Comparison of ENCODE assay signal across 2 cellular contexts in the genomic region with DNA sequence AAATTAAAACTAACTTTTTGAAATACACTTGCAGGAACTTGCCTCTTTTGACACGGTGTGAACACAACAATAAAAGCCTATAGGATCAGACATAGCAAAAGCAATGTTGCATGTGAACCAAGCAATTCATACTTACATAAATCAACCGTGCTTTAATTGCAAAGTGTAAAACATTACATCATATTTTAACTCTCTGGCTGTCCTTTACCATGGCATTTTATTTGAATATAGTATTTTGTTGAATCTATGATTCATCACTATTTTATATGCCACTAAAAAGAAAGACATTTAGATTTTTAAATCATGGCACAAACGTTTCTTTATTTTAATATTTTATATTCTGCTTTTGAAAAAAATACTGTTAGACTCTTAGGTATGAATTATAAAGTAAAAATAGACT.
TF ChIP-seq lines count a peak whose summit lies in the region.

No MANE protein-coding gene starts in this region.

TF ChIP-seq in HepG2, 621 proteins besides CTCF, POLR2A, EP300 and RAD21:
- TF ChIP-seq HMGA1 (CRISPR knock-in tag; conservative IDR thresholded peaks at IDR 0.05): no peak
- TF ChIP-seq ATF7 (IDR thresholded peaks at IDR 0.05): peak; percentile 35; the same call in 1 of the 2 replicates
- no peak for TF ChIP-seq ATF7 (CRISPR knock-in tag; IDR thresholded peaks at IDR 0.05)

TF ChIP-seq in HCT116, 20 proteins besides CTCF, POLR2A, EP300 and RAD21:
- TF ChIP-seq CEBPB (IDR thresholded peaks at IDR 0.05; ENCODE audit: low read depth) (no peak), ZNF274 (IDR thresholded peaks at IDR 0.05; ENCODE audit: low read depth, low read length) (no peak), POLR2AphosphoS5 (IDR thresholded peaks at IDR 0.05; ENCODE audit: low read depth, low read length) (no peak), CBX3 (IDR thresholded peaks at IDR 0.05; ENCODE audit: low read depth) (no peak), EZH2phosphoT487 (IDR thresholded peaks at IDR 0.05; ENCODE audit: borderline replicate concordance) (no peak), TCF7L2 (IDR thresholded peaks at IDR 0.05; ENCODE audit: borderline replicate concordance, extremely low read depth, insufficient read depth, insufficient read length) (no peak), EGR1 (IDR thresholded peaks at IDR 0.05; ENCODE audit: low read depth) (no peak), SIN3A (IDR thresholded peaks at IDR 0.05; ENCODE audit: low read depth) (no peak), YY1 (IDR thresholded peaks at IDR 0.05; ENCODE audit: extremely low read depth, insufficient replicate concordance, low read depth, low read length) (no peak)
- TF ChIP-seq, protein P1, sequence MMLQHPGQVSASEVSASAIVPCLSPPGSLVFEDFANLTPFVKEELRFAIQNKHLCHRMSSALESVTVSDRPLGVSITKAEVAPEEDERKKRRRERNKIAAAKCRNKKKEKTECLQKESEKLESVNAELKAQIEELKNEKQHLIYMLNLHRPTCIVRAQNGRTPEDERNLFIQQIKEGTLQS (IDR thresholded peaks at IDR 0.05): no peak
- TF ChIP-seq, protein P2, sequence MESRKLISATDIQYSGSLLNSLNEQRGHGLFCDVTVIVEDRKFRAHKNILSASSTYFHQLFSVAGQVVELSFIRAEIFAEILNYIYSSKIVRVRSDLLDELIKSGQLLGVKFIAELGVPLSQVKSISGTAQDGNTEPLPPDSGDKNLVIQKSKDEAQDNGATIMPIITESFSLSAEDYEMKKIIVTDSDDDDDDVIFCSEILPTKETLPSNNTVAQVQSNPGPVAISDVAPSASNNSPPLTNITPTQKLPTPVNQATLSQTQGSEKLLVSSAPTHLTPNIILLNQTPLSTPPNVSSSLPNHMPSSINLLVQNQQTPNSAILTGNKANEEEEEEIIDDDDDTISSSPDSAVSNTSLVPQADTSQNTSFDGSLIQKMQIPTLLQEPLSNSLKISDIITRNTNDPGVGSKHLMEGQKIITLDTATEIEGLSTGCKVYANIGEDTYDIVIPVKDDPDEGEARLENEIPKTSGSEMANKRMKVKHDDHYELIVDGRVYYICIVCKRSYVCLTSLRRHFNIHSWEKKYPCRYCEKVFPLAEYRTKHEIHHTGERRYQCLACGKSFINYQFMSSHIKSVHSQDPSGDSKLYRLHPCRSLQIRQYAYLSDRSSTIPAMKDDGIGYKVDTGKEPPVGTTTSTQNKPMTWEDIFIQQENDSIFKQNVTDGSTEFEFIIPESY (IDR thresholded peaks at IDR 0.05; ENCODE audit: extremely low read depth, insufficient replicate concordance, low read length): no peak
